ENCODE assay signal across 19 cellular contexts in the genomic region with DNA sequence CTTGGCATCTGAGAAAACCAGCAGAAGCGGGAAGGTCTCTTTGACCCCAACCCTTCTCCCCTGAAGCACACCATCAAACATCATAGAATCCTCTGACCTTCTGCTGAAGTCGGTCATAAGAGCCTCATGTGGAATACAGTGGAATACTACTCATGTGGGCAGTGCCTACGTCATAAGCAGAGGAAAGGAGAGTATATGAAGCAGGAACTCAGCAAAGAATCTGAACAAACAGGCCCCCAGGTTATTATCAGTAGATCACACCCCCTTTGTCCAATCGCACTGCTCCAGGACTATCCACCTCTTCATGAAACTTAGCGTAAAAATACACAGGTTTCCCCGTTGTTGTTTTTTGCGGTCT.
A peak's percentile ranks its signal among the peaks of the same experiment; 100 is the strongest.
DNase-seq lines count a peak whose midpoint lies in the region; ATAC-seq and TF ChIP-seq lines count a peak whose summit lies in the region.
"Had no signal": no experiment of that assay in that cellular context is flagged by ENCODE, and none has a peak within 500 bp of the region (broad histone marks: within the 10 kb centered on the region; RNA-seq: fewer than 3 reads in every experiment).

No MANE protein-coding gene starts in this region.

- in situ Hi-C loops in SK-MEL-5 (cut with HindIII; ENCODE audit: low pct_unique_long_range_greater_than_20kb, low sequenced_read_pairs) (no loop called here), KBM-7 (cut with MboI; ENCODE audit: low pct_unique_long_range_greater_than_20kb, low sequenced_read_pairs) (no loop called here)

- no peaks in the 10 kb centered on the region for H3K9me3 ChIP-seq in DOHH2 (ENCODE audit: control insufficient read depth, insufficient read depth, low read length)
- H3K9me3 ChIP-seq: Caco-2 had no signal

- peaks cover 18% of the 10 kb centered on the region for H3K79me2 ChIP-seq in DOHH2 (ENCODE audit: control insufficient read depth, low read length)

- no peaks in the 10 kb centered on the region for H3K27me3 ChIP-seq in DOHH2 (ENCODE audit: control insufficient read depth, low read length)

- peak overlapping the region; percentile 84 for H3K27ac ChIP-seq in DOHH2 (ENCODE audit: low read depth, low read length)
- H3K27ac ChIP-seq: 22Rv1; A549; BLaER1 treated with 17β-estradiol and CSF1 and Interleukin-3, amounts not matched to agents 10 nM and 100 nM; C4-2B had no signal

- no peaks in the 10 kb centered on the region for H4K20me1 ChIP-seq in DOHH2 (ENCODE audit: control insufficient read depth, insufficient read depth, low read depth, low read length)

- DNase-seq in SK-MEL-5 (ENCODE audit: low read depth, low spot score) (peak; percentile 73), foreskin melanocyte (peak; percentile 22), KBM-7 (no peak)
- DNase-seq: AML-193; Caco-2; Calu3; CD4-positive, alpha-beta T cell; CD8-positive, alpha-beta T cell; DMS79 treated with DMSO at 0.1 percent for 48 hours; EL; GDM1 had no signal

- H3K4me2 ChIP-seq in DOHH2 (ENCODE audit: low read length): no peak overlapping the region
- H3K4me2 ChIP-seq: A549 had no signal

- peaks cover 57% of the 10 kb centered on the region for H3F3A ChIP-seq in DOHH2 (ENCODE audit: control insufficient read depth, insufficient read depth)

- H3K36me3 ChIP-seq in DOHH2 (ENCODE audit: control insufficient read depth, low read length): peaks cover 71% of the 10 kb centered on the region
- H3K36me3 ChIP-seq: BLaER1 treated with 17β-estradiol and CSF1 and Interleukin-3, amounts not matched to agents 10 nM and 100 nM had no signal

- TF ChIP-seq CTCF in DOHH2 (IDR thresholded peaks at IDR 0.05; ENCODE audit: low read depth, low read length, poor library complexity, severe bottlenecking): no peak

- ATAC-seq in GM18909 (IDR thresholded peaks at IDR 0.05; ENCODE audit: poor library complexity, unreplicated experiment) (no peak), HG02885 (IDR thresholded peaks at IDR 0.05; ENCODE audit: poor library complexity, unreplicated experiment) (no peak)
- ATAC-seq: A549; CD8-positive, alpha-beta T cell; GM12878 had no signal

- no peaks in the 10 kb centered on the region for H3K9me2 ChIP-seq in DOHH2 (replicated peaks; ENCODE audit: control insufficient read depth, low read length)

- H3K4me1 ChIP-seq in DOHH2 (ENCODE audit: control insufficient read depth, low read length): peaks cover 84% of the 10 kb centered on the region
- H3K4me1 ChIP-seq: A549, Caco-2 had no signal

- H3K4me3 ChIP-seq in DOHH2 (ENCODE audit: low read length): no peak overlapping the region
- H3K4me3 ChIP-seq: A549; BLaER1 treated with 17β-estradiol and CSF1 and Interleukin-3, amounts not matched to agents 10 nM and 100 nM; GM12878 had no signal
